Comparison of ENCODE assay signal across 19 cellular contexts in the genomic region with DNA sequence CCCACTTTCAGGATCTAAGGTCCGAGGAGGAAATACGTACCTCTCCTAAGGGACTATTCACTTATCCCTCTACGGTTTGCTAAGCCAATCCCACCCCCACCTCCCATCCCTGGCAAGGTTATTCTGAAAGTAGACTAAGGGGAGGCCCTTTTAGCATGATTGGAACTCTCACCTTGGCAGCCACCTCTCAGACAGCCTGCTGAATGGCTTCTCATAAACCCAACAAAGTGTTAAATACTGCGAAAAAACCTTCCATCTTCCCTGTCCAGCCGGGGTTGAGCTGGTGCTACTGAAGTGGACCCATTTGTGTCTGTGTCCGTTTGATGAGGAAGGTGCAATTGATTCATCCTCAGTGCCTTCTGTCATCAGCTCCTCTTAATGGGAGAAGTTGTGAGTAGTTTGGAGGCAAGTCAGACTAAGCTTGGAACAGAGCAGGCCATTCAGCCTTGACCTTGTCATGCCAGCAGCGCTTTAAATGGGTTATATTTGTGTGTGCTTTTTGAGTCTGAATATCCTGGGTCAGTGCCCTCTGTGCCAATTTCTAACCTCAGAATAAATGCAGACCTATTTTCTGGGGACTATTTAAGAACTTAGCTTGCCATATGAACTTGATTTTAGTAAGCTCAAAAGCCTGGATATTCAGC.
DNase-seq lines count a peak whose midpoint lies in the region; ATAC-seq, FAIRE-seq and TF ChIP-seq lines count a peak whose summit lies in the region.
"Had no signal": no experiment of that assay in that cellular context is flagged by ENCODE, and none has a peak within 500 bp of the region (broad histone marks: within the 10 kb centered on the region; RNA-seq: fewer than 3 reads in every experiment).

No MANE protein-coding gene starts in this region.

- intact Hi-C loops in Right ventricle myocardium inferior (cut with DNase I) (no loop called here), left ventricle myocardium inferior (cut with micrococcal nuclease) (no loop called here), right lobe of liver (cut with DNase I) (no loop called here)

- TF ChIP-seq POLR2A in right lobe of liver (IDR thresholded peaks at IDR 0.05): no peak

- DNase-seq in Right ventricle myocardium inferior (ENCODE audit: missing footprints) (no peak), left ventricle myocardium inferior (no peak), bronchial epithelial cell (ENCODE audit: low read depth) (no peak), right lobe of liver (peak in 2 of 3 donors; percentile 30 to 50), NCI-H226 (no peak), hepatic stellate cell (ENCODE audit: low spot score) (no peak), NCI-H1092 (lab: John Stamatoyannopoulos, UW) (no peak)
- DNase-seq: AML-193; Caco-2; CD4-positive, alpha-beta T cell; GM23248 had no signal

- H3K4me3 ChIP-seq in left ventricle myocardium inferior (no peak overlapping the region), HEK293 (ENCODE audit: low read depth, low read length) (no peak overlapping the region), bronchial epithelial cell (ENCODE audit: low read depth, low read length) (no peak overlapping the region), right lobe of liver (no peak overlapping the region)
- H3K4me3 ChIP-seq: A549, GM23248, HAP-1 had no signal

- POLR2A ChIA-PET in HEK293 (lab: Yijun Ruan, JAX): no interaction called here

- no peaks in the 10 kb centered on the region for H3K27me3 ChIP-seq in left ventricle myocardium inferior (ENCODE audit: low read depth)
- no peaks in the 10 kb centered on the region for H3K27me3 ChIP-seq in bronchial epithelial cell (ENCODE audit: control insufficient read depth, insufficient read depth, low read length)
- no peaks in the 10 kb centered on the region for H3K27me3 ChIP-seq in right lobe of liver

- peak; percentile 23 for FAIRE-seq in bronchial epithelial cell (lab: Jason Lieb, UNC)
- FAIRE-seq: A549, D721Med, G401.6, GM12891 had no signal

- TF ChIP-seq CTCF in left ventricle myocardium inferior (IDR thresholded peaks at IDR 0.05; ENCODE audit: borderline replicate concordance): no peak
- no peak for TF ChIP-seq CTCF in HEK293 (tag by site-specific recombination; IDR thresholded peaks at IDR 0.05)
- TF ChIP-seq CTCF in bronchial epithelial cell (IDR thresholded peaks at IDR 0.05; ENCODE audit: insufficient read depth, low read length, severe bottlenecking): no peak
- TF ChIP-seq CTCF in right lobe of liver (IDR thresholded peaks at IDR 0.05): no peak

- peak; percentile 73 for ATAC-seq in Right ventricle myocardium inferior
- ATAC-seq in right lobe of liver: peak; percentile 73 to 97 (median 91)
- ATAC-seq: A549 had no signal

- H3K36me3 ChIP-seq in left ventricle myocardium inferior: no peaks in the 10 kb centered on the region
- H3K36me3 ChIP-seq in HEK293 (ENCODE audit: control insufficient read depth in 2 of 2, insufficient read depth in 1 of 2, low read length in 2 of 2): no peaks in the 10 kb centered on the region
- no peaks in the 10 kb centered on the region for H3K36me3 ChIP-seq in bronchial epithelial cell (ENCODE audit: control insufficient read depth, insufficient read depth, low read length)
- no peaks in the 10 kb centered on the region for H3K36me3 ChIP-seq in right lobe of liver
- H3K36me3 ChIP-seq: HAP-1 had no signal

- H3K4me1 ChIP-seq in left ventricle myocardium inferior: peaks cover 6% of the 10 kb centered on the region
- H3K4me1 ChIP-seq in HEK293 (ENCODE audit: control insufficient read depth, insufficient read depth, low read length): 0 out of 2 replicates have a peak, but pooled peaks cover 3% of the 10 kb centered on the region
- peaks cover 0 to 8% (median 3%) of the 10 kb centered on the region in 4 donors for H3K4me1 ChIP-seq in right lobe of liver
- H3K4me1 ChIP-seq: A549, Caco-2, HAP-1 had no signal

- WGBS in right lobe of liver (ENCODE audit: insufficient coverage, low coverage, low lambda C conversion rate, missing lambda C conversion rate): 51% methylated on average over 5 of the region's 7 CpGs

- H3K9me3 ChIP-seq in left ventricle myocardium inferior (replicated peaks) (peaks cover 19% of the 10 kb centered on the region), HEK293 (ENCODE audit: control insufficient read depth, insufficient read depth, low read depth, low read length) (no peaks in the 10 kb centered on the region; the same call in 1 of the 2 replicates), right lobe of liver (no peaks in the 10 kb centered on the region)
- H3K9me3 ChIP-seq: A549, Caco-2, HAP-1 had no signal

- H3K27ac ChIP-seq in left ventricle myocardium inferior (replicated peaks): no peak overlapping the region
- H3K27ac ChIP-seq in HEK293 (ENCODE audit: extremely low read depth, low read depth, low read length): no peak overlapping the region
- H3K27ac ChIP-seq in right lobe of liver: no peak overlapping the region
- H3K27ac ChIP-seq: 22Rv1, A549, C4-2B, GM23248 had no signal

- CTCF ChIA-PET in HEK293 (lab: Yijun Ruan, JAX): no interaction called here

TF ChIP-seq in HEK293, 187 proteins besides CTCF, POLR2A, EP300 and RAD21:
- no peak for TF ChIP-seq SP7 (tag by site-specific recombination; IDR thresholded peaks at IDR 0.05)
- TF ChIP-seq, protein P1, sequence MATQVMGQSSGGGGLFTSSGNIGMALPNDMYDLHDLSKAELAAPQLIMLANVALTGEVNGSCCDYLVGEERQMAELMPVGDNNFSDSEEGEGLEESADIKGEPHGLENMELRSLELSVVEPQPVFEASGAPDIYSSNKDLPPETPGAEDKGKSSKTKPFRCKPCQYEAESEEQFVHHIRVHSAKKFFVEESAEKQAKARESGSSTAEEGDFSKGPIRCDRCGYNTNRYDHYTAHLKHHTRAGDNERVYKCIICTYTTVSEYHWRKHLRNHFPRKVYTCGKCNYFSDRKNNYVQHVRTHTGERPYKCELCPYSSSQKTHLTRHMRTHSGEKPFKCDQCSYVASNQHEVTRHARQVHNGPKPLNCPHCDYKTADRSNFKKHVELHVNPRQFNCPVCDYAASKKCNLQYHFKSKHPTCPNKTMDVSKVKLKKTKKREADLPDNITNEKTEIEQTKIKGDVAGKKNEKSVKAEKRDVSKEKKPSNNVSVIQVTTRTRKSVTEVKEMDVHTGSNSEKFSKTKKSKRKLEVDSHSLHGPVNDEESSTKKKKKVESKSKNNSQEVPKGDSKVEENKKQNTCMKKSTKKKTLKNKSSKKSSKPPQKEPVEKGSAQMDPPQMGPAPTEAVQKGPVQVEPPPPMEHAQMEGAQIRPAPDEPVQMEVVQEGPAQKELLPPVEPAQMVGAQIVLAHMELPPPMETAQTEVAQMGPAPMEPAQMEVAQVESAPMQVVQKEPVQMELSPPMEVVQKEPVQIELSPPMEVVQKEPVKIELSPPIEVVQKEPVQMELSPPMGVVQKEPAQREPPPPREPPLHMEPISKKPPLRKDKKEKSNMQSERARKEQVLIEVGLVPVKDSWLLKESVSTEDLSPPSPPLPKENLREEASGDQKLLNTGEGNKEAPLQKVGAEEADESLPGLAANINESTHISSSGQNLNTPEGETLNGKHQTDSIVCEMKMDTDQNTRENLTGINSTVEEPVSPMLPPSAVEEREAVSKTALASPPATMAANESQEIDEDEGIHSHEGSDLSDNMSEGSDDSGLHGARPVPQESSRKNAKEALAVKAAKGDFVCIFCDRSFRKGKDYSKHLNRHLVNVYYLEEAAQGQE (tag by site-specific recombination; IDR thresholded peaks at IDR 0.05): peak; percentile 81

Comparison
In these comparisons a context has a peak if more than half of its experiments do, and no peak if none do; other contexts are left out.
1. DNase-seq: peak in right lobe of liver (2 of 3); none in Right ventricle myocardium inferior (single experiment), left ventricle myocardium inferior (single experiment), bronchial epithelial cell (single experiment), NCI-H226 (single experiment), hepatic stellate cell (single experiment) and NCI-H1092 (single experiment).